28 cellular contexts compared by ENCODE assay signal in genomic region chr7:1196950-1197349, GRCh38. TPM values are rescaled to one million over a fixed set of nuclear protein-coding genes. Genes with fewer than 3 reads are reported as not detected.
"Had no signal": no experiment of that assay in that cellular context is flagged by ENCODE, and none has a peak within 500 bp of the region (broad histone marks: within the 10 kb centered on the region; RNA-seq: fewer than 3 reads in every experiment).

No MANE protein-coding gene starts in this region.

- DNase-seq: islet precursor cell; left ventricle myocardium inferior; midbrain; mucosa of descending colon; naive thymus-derived CD4-positive, alpha-beta T cell; ovary; sigmoid colon; small intestine; spleen; stimulated activated CD4-positive, alpha-beta T cell treated with anti-CD3 and anti-CD28 coated beads, Interleukin-4, amount 100 ng/mL, for 24 hours; stimulated activated naive CD4-positive, alpha-beta T cell; tibial artery; trophoblast cell; upper lobe of right lung had no signal

- FAIRE-seq: small intestine had no signal

- H3K27ac ChIP-seq: left ventricle myocardium inferior, ovary, right atrium auricular region, spleen, suprapubic skin, thoracic aorta, tibial artery, upper lobe of right lung had no signal

- H3K9me3 ChIP-seq: left ventricle myocardium inferior, mucosa of descending colon, ovary, right atrium auricular region, sigmoid colon, spleen, suprapubic skin, thoracic aorta, tibial artery, upper lobe of right lung had no signal

- H3K36me3 ChIP-seq: left ventricle myocardium inferior, ovary, right atrium auricular region, sigmoid colon, spleen, suprapubic skin, thoracic aorta, tibial artery, upper lobe of right lung had no signal

- H3K27me3 ChIP-seq: ovary, right atrium auricular region had no signal

- H3K4me1 ChIP-seq: left ventricle myocardium inferior, right atrium auricular region, suprapubic skin, tibial artery, upper lobe of right lung had no signal

- H3K4me3 ChIP-seq: left ventricle myocardium inferior, lung, mucosa of descending colon, ovary, right atrium auricular region, sigmoid colon, spleen, suprapubic skin, thoracic aorta, tibial artery, upper lobe of right lung had no signal

- ATAC-seq: mucosa of descending colon; naive thymus-derived CD4-positive, alpha-beta T cell; natural killer cell treated with Interleukin-12 subunit alpha and Interleukin-12 subunit beta and Interleukin-15 and Interleukin-18, amount 100 ng/mL, for 72 hours; stimulated activated effector memory CD8-positive, alpha-beta T cell treated with anti-CD3 and anti-CD28 coated beads, Interleukin-12 subunit alpha, Interleukin-12 subunit beta, amount 100 ng/mL, for 72 hours; upper lobe of right lung had no signal

RNA-seq across cellular contexts. Expression of gene UNCX, which starts 35.7 kb away (rescaled TPM):
- total RNA-seq: left ventricle myocardium inferior; lower leg skin; lung; mesenteric fat pad; mucosa of descending colon; myocyte; naive thymus-derived CD4-positive, alpha-beta T cell; natural killer cell treated with Interleukin-12 subunit alpha and Interleukin-12 subunit beta and Interleukin-15 and Interleukin-18, amount 100 ng/mL, for 72 hours; omental fat pad; ovary; progenitor cell of endocrine pancreas; pulmonary artery endothelial cell; renal cortical epithelial cell; right atrium auricular region; sigmoid colon; spleen; subcutaneous adipose tissue; suprapubic skin; thoracic aorta; upper lobe of right lung had no signal
- polyA plus RNA-seq: lung; naive thymus-derived CD4-positive, alpha-beta T cell; ovary; sigmoid colon; small intestine; spleen had no signal
